Comparison of ENCODE assay signal across 1 cellular context in the genomic region with DNA sequence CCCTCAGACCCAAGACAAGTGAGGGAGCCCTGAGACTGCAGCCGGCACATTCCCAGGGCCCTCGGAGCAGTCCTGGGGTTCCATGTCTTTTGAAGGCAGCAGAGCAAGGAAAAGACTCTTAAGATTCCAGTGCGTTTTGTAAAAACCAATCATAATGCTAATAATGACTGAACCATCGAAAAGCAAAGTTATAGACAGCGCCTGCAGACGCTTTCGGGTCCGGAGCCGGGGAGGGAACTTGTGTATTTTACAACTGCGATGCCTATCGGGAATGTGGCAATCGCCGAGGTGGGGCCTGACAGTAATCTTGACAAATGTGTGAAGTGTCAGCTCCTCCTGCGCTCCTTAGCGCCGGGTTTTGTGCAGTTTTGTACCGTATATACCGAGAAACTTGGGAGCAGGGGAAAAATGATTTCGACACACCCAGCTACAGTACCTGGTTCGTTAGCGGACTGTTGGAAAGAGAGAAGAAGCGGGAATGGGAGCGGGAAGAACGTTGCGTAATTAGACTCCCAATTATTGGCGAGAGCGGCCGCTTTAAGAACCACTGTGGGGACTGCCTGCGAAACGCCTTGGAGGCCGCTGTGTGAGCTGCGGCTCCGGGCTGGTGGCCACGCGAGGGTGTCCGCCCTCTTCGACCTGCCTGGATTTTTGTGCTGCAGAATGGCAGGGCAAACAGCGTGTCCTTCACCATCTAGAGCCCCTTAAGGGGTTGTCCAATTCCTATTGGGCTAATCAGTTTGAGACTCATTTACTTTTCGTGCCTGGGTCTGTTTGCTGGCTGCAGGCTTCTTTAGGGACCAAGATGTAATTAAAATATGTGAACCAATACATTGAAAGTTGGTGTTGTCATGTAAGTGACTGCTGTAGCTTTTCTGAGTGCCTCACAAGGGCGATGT.
TF ChIP-seq lines count a peak whose summit lies in the region.

No MANE protein-coding gene starts in this region.

TF ChIP-seq in HepG2, 621 proteins besides CTCF, POLR2A, EP300 and RAD21 (continued from another document):
- TF ChIP-seq, protein P1, sequence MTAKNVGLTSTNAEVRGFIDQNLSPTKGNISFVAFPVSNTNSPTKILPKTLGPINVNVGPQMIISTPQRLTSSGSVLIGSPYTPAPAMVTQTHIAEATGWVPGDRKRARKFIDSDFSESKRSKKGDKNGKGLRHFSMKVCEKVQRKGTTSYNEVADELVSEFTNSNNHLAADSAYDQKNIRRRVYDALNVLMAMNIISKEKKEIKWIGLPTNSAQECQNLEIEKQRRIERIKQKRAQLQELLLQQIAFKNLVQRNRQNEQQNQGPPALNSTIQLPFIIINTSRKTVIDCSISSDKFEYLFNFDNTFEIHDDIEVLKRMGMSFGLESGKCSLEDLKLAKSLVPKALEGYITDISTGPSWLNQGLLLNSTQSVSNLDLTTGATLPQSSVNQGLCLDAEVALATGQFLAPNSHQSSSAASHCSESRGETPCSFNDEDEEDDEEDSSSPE (CRISPR knock-in tag; IDR thresholded peaks at IDR 0.05), result peak; percentile 86
- TF ChIP-seq, protein P2, sequence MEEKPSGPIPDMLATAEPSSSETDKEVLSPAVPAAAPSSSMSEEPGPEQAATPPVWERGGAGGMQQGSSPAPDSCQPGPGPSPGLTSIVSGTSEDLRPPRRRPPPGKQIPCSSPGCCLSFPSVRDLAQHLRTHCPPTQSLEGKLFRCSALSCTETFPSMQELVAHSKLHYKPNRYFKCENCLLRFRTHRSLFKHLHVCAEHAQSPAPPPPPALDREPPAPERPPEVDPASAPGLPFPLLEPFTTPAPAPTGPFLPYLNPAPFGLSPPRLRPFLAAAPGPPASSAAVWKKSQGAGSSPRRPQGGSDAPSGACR (CRISPR knock-in tag; IDR thresholded peaks at IDR 0.05), result 0 out of 2 replicates have a peak, but pooled peaks have one; percentile 39
- TF ChIP-seq GATAD2A (CRISPR knock-in tag; IDR thresholded peaks at IDR 0.05) (peak; percentile 70), KDM1A (CRISPR knock-in tag; IDR thresholded peaks at IDR 0.05) (0 out of 2 replicates have a peak, but pooled peaks have one; percentile 6), MAZ (IDR thresholded peaks at IDR 0.05; ENCODE audit: borderline replicate concordance, low read depth, low read length) (no peak; the same call in 1 of the 2 replicates), MAZ (CRISPR knock-in tag; IDR thresholded peaks at IDR 0.05; ENCODE audit: low read depth) (peak; percentile 62; the same call in 1 of the 2 replicates), TEAD3 (CRISPR knock-in tag; optimal IDR thresholded peaks at IDR 0.05; ENCODE audit: borderline replicate concordance) (peak; percentile 49), ETV6 (CRISPR knock-in tag; conservative IDR thresholded peaks at IDR 0.05) (peak; percentile 42; the same call in 1 of the 2 replicates), ZNF607 (CRISPR knock-in tag; IDR thresholded peaks at IDR 0.05; ENCODE audit: borderline replicate concordance) (peak; percentile 69; the same call in 1 of the 2 replicates), ZBTB7B (CRISPR knock-in tag; IDR thresholded peaks at IDR 0.05) (peak; percentile 83; the same call in 1 of the 2 replicates), ZNF615 (CRISPR knock-in tag; IDR thresholded peaks at IDR 0.05; ENCODE audit: borderline replicate concordance) (0 out of 2 replicates have a peak, but pooled peaks have one; percentile 31), NFE2 (CRISPR knock-in tag; IDR thresholded peaks at IDR 0.05) (no peak), ZNF564 (CRISPR knock-in tag; IDR thresholded peaks at IDR 0.05) (no peak), BORCS8-MEF2B (CRISPR knock-in tag; IDR thresholded peaks at IDR 0.05) (0 out of 2 replicates have a peak, but pooled peaks have one; percentile 11), NFKB2 (CRISPR knock-in tag; IDR thresholded peaks at IDR 0.05; ENCODE audit: borderline replicate concordance) (peak; percentile 65; the same call in 1 of the 2 replicates), LCORL (IDR thresholded peaks at IDR 0.05) (no peak), LCORL (CRISPR knock-in tag; IDR thresholded peaks at IDR 0.05) (peak; percentile 48), ZNF253 (CRISPR knock-in tag; IDR thresholded peaks at IDR 0.05; ENCODE audit: borderline replicate concordance) (0 out of 2 replicates have a peak, but pooled peaks have one; percentile 29), ZNF577 (CRISPR knock-in tag; IDR thresholded peaks at IDR 0.05; ENCODE audit: borderline replicate concordance, low read depth) (no peak), SMAD3 (CRISPR knock-in tag; IDR thresholded peaks at IDR 0.05) (peak; percentile 52; the same call in 1 of the 2 replicates), RFXANK (CRISPR knock-in tag; IDR thresholded peaks at IDR 0.05) (0 out of 2 replicates have a peak, but pooled peaks have one; percentile 52)
- TF ChIP-seq, protein P3, sequence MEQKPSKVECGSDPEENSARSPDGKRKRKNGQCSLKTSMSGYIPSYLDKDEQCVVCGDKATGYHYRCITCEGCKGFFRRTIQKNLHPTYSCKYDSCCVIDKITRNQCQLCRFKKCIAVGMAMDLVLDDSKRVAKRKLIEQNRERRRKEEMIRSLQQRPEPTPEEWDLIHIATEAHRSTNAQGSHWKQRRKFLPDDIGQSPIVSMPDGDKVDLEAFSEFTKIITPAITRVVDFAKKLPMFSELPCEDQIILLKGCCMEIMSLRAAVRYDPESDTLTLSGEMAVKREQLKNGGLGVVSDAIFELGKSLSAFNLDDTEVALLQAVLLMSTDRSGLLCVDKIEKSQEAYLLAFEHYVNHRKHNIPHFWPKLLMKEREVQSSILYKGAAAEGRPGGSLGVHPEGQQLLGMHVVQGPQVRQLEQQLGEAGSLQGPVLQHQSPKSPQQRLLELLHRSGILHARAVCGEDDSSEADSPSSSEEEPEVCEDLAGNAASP (CRISPR knock-in tag; IDR thresholded peaks at IDR 0.05; ENCODE audit: borderline replicate concordance), result 0 out of 2 replicates have a peak, but pooled peaks have one; percentile 22
- TF ChIP-seq, protein P4, sequence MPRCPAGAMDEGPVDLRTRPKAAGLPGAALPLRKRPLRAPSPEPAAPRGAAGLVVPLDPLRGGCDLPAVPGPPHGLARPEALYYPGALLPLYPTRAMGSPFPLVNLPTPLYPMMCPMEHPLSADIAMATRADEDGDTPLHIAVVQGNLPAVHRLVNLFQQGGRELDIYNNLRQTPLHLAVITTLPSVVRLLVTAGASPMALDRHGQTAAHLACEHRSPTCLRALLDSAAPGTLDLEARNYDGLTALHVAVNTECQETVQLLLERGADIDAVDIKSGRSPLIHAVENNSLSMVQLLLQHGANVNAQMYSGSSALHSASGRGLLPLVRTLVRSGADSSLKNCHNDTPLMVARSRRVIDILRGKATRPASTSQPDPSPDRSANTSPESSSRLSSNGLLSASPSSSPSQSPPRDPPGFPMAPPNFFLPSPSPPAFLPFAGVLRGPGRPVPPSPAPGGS (CRISPR knock-in tag; IDR thresholded peaks at IDR 0.05), result no peak
- TF ChIP-seq, protein P5, sequence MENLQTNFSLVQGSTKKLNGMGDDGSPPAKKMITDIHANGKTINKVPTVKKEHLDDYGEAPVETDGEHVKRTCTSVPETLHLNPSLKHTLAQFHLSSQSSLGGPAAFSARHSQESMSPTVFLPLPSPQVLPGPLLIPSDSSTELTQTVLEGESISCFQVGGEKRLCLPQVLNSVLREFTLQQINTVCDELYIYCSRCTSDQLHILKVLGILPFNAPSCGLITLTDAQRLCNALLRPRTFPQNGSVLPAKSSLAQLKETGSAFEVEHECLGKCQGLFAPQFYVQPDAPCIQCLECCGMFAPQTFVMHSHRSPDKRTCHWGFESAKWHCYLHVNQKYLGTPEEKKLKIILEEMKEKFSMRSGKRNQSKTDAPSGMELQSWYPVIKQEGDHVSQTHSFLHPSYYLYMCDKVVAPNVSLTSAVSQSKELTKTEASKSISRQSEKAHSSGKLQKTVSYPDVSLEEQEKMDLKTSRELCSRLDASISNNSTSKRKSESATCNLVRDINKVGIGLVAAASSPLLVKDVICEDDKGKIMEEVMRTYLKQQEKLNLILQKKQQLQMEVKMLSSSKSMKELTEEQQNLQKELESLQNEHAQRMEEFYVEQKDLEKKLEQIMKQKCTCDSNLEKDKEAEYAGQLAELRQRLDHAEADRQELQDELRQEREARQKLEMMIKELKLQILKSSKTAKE (CRISPR knock-in tag; IDR thresholded peaks at IDR 0.05; ENCODE audit: borderline replicate concordance), result peak; percentile 44; the same call in 1 of the 2 replicates
- TF ChIP-seq, protein P6, sequence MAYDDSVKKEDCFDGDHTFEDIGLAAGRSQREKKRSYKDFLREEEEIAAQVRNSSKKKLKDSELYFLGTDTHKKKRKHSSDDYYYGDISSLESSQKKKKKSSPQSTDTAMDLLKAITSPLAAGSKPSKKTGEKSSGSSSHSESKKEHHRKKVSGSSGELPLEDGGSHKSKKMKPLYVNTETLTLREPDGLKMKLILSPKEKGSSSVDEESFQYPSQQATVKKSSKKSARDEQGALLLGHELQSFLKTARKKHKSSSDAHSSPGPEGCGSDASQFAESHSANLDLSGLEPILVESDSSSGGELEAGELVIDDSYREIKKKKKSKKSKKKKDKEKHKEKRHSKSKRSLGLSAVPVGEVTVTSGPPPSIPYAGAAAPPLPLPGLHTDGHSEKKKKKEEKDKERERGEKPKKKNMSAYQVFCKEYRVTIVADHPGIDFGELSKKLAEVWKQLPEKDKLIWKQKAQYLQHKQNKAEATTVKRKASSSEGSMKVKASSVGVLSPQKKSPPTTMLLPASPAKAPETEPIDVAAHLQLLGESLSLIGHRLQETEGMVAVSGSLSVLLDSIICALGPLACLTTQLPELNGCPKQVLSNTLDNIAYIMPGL (CRISPR knock-in tag; IDR thresholded peaks at IDR 0.05; ENCODE audit: borderline replicate concordance in 1 of 2, low read depth in 1 of 2), result peak; percentile 51 to 55; a peak in 1 of 4 replicates
- TF ChIP-seq, protein P7, sequence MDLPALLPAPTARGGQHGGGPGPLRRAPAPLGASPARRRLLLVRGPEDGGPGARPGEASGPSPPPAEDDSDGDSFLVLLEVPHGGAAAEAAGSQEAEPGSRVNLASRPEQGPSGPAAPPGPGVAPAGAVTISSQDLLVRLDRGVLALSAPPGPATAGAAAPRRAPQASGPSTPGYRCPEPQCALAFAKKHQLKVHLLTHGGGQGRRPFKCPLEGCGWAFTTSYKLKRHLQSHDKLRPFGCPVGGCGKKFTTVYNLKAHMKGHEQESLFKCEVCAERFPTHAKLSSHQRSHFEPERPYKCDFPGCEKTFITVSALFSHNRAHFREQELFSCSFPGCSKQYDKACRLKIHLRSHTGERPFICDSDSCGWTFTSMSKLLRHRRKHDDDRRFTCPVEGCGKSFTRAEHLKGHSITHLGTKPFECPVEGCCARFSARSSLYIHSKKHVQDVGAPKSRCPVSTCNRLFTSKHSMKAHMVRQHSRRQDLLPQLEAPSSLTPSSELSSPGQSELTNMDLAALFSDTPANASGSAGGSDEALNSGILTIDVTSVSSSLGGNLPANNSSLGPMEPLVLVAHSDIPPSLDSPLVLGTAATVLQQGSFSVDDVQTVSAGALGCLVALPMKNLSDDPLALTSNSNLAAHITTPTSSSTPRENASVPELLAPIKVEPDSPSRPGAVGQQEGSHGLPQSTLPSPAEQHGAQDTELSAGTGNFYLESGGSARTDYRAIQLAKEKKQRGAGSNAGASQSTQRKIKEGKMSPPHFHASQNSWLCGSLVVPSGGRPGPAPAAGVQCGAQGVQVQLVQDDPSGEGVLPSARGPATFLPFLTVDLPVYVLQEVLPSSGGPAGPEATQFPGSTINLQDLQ (CRISPR knock-in tag; IDR thresholded peaks at IDR 0.05), result peak; percentile 76; the same call in 1 of the 2 replicates
- TF ChIP-seq, protein P8, sequence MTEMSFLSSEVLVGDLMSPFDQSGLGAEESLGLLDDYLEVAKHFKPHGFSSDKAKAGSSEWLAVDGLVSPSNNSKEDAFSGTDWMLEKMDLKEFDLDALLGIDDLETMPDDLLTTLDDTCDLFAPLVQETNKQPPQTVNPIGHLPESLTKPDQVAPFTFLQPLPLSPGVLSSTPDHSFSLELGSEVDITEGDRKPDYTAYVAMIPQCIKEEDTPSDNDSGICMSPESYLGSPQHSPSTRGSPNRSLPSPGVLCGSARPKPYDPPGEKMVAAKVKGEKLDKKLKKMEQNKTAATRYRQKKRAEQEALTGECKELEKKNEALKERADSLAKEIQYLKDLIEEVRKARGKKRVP (CRISPR knock-in tag; IDR thresholded peaks at IDR 0.05), result peak in 1 of 2 experiments; percentile 43; a peak in 2 of 4 replicates
